Comparison of ENCODE assay signal across 13 cellular contexts in genomic region chr13:67383358-67383757, GRCh38.
A peak's percentile ranks its signal among the peaks of the same experiment; 100 is the strongest.
DNase-seq lines count a peak whose midpoint lies in the region; ATAC-seq lines count a peak whose summit lies in the region.
"Had no signal": no experiment of that assay in that cellular context is flagged by ENCODE, and none has a peak within 500 bp of the region (broad histone marks: within the 10 kb centered on the region; RNA-seq: fewer than 3 reads in every experiment).

No MANE protein-coding gene starts in this region.

- no peak overlapping the region for H3K4me2 ChIP-seq in mesenchymal stem cell (ENCODE audit: low read length, poor library complexity, severe bottlenecking)

- H2AK5ac ChIP-seq in mesenchymal stem cell (ENCODE audit: low read length, severe bottlenecking), result no peak overlapping the region

- H3K4me1 ChIP-seq in mesenchymal stem cell (ENCODE audit: control insufficient read depth, insufficient read depth, low read depth, low read length), result no peaks in the 10 kb centered on the region
- H3K4me1 ChIP-seq: parathyroid adenoma, thyroid gland had no signal

- H2BK120ac ChIP-seq in mesenchymal stem cell (ENCODE audit: low read depth, low read length), result no peak overlapping the region

- 96% methylated on average over 4 of the region's 4 CpGs for WGBS in mesenchymal stem cell

- no peak overlapping the region for H4K91ac ChIP-seq in mesenchymal stem cell (ENCODE audit: low read length)

- no peak overlapping the region for H4K8ac ChIP-seq in mesenchymal stem cell (ENCODE audit: low read length)

- no peaks in the 10 kb centered on the region for H3K79me1 ChIP-seq in mesenchymal stem cell (replicated peaks; ENCODE audit: low read length, poor library complexity, severe bottlenecking)

- no peak overlapping the region for H3K9ac ChIP-seq in mesenchymal stem cell (ENCODE audit: low read length)
- H3K9ac ChIP-seq: parathyroid adenoma had no signal

- no peak overlapping the region for H3K23ac ChIP-seq in mesenchymal stem cell (ENCODE audit: low read length in 2 of 2)

- H3K18ac ChIP-seq in mesenchymal stem cell (ENCODE audit: low read depth in 1 of 2, low read length in 2 of 2), result no peak overlapping the region

- H3K27ac ChIP-seq in mesenchymal stem cell (ENCODE audit: low read length, poor library complexity, severe bottlenecking), result no peak overlapping the region
- H3K27ac ChIP-seq: parathyroid adenoma, thyroid gland had no signal

- no peak overlapping the region for H2AFZ ChIP-seq in mesenchymal stem cell (ENCODE audit: low read depth, low read length)
- H2AFZ ChIP-seq: parathyroid adenoma had no signal

- H3K9me3 ChIP-seq in mesenchymal stem cell (ENCODE audit: control insufficient read depth, low read length), result no peaks in the 10 kb centered on the region
- H3K9me3 ChIP-seq: thyroid gland had no signal

- peak overlapping the region in 1 of 2 experiments; percentile 77 for H2BK12ac ChIP-seq in mesenchymal stem cell (ENCODE audit: low read length in 2 of 2)

- no peaks in the 10 kb centered on the region for H3K27me3 ChIP-seq in mesenchymal stem cell (ENCODE audit: control insufficient read depth in 1 of 2, insufficient read depth in 1 of 2, low read length in 2 of 2)
- H3K27me3 ChIP-seq: thyroid gland had no signal

- no peak overlapping the region for H3K4me3 ChIP-seq in mesenchymal stem cell (ENCODE audit: insufficient read depth in 1 of 2, low read depth in 1 of 2, low read length in 2 of 2)
- H3K4me3 ChIP-seq: thyroid gland had no signal

- H2BK5ac ChIP-seq in mesenchymal stem cell (ENCODE audit: low read depth, low read length, poor library complexity, severe bottlenecking), result no peak overlapping the region

- H3K4ac ChIP-seq in mesenchymal stem cell (ENCODE audit: low read depth in 1 of 2, low read length in 2 of 2), result no peak overlapping the region

- H2BK15ac ChIP-seq in mesenchymal stem cell (ENCODE audit: low read depth, poor library complexity, severe bottlenecking), result no peak overlapping the region

- no peak for ATAC-seq in stimulated activated naive CD8-positive, alpha-beta T cell treated with anti-CD3 and anti-CD28 coated beads, Interleukin-15, Interleukin-2, amounts not matched to agents 100 U/mL and 50 U/mL, for 24 hours
- ATAC-seq in HG03095 (IDR thresholded peaks at IDR 0.05; ENCODE audit: unreplicated experiment), result no peak

- H3K36me3 ChIP-seq in mesenchymal stem cell (ENCODE audit: control insufficient read depth in 1 of 2, insufficient read depth in 2 of 2, low read depth in 1 of 2, low read length in 2 of 2), result no peaks in the 10 kb centered on the region
- H3K36me3 ChIP-seq: thyroid gland had no signal

- DNase-seq in NCI-H2196 treated with DMSO at 0.1 percent for 48 hours (lab: John Stamatoyannopoulos, UW; ENCODE audit: unreplicated experiment) (peak; percentile 1), NCI-H2196 (lab: John Stamatoyannopoulos, UW; ENCODE audit: unreplicated experiment) (no peak), MV-4-11 (lab: John Stamatoyannopoulos, UW) (peak; percentile 23), astrocyte of the hippocampus (ENCODE audit: low read depth, low spot score) (peak; percentile 14), mesenchymal stem cell (peak; percentile 41), T-helper 9 cell (no peak)
- no peak for DNase-seq in stimulated activated naive CD8-positive, alpha-beta T cell treated with anti-CD3 and anti-CD28 coated beads, Interleukin-15, Interleukin-2, amounts not matched to agents 100 U/mL and 50 U/mL, for 24 hours
- DNase-seq: activated CD4-positive, CD25-positive, alpha-beta regulatory T cell treated with anti-CD3 and anti-CD28 coated beads, Interleukin-2, amount 50 U/mL, for 72 hours; activated CD8-positive, alpha-beta memory T cell treated with anti-CD3 and anti-CD28 coated beads, Interleukin-2, amount 50 U/mL, for 48 hours; NCI-H1436; thyroid gland had no signal

- H3K14ac ChIP-seq in mesenchymal stem cell (ENCODE audit: low read length in 2 of 2), result no peak overlapping the region

Comparison
In these comparisons a context has a peak if more than half of its experiments do, and no peak if none do; other contexts are left out.
1. DNase-seq: peak in NCI-H2196 treated with DMSO at 0.1 percent for 48 hours (single experiment), MV-4-11 (single experiment), astrocyte of the hippocampus (single experiment) and mesenchymal stem cell (single experiment); none in NCI-H2196 (single experiment), stimulated activated naive CD8-positive, alpha-beta T cell treated with anti-CD3 and anti-CD28 coated beads, Interleukin-15, Interleukin-2, amounts not matched to agents 100 U/mL and 50 U/mL, for 24 hours (single experiment) and T-helper 9 cell (single experiment).